Comparison of ENCODE assay signal across 9 cellular contexts in the genomic region with DNA sequence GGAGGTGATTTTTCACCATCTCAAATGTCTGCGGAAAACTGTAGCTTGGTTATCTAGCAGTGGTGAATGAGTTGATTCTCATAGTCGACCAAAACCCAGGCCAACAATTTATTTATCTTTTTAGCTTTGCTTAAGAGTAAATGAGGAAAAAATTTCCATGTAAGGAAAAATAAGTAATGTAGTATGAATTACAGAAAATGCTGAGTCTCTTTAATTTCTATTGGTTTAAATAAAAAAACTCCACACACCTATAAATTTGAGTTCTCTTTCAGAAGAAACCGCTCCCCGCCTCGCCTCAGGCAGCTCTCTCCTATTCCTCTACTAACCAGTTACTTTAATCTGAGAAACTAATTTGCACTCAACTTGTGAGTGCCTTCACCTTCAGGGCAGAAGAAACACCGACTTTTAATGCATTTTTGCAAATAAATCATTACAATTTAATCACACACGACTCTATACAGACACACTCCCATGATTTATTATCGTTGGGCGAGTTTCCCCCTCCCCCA. TPM values are rescaled to one million over a fixed set of nuclear protein-coding genes. Genes with fewer than 3 reads are reported as not detected.
DNase-seq lines count a peak whose midpoint lies in the region; ATAC-seq and TF ChIP-seq lines count a peak whose summit lies in the region.
"Had no signal": no experiment of that assay in that cellular context is flagged by ENCODE, and none has a peak within 500 bp of the region (broad histone marks: within the 10 kb centered on the region; RNA-seq: fewer than 3 reads in every experiment).

No MANE protein-coding gene starts in this region.

- 5 to 8% methylated on average over 9 of the region's 9 CpGs for WGBS in esophagus squamous epithelium, 2 donors

- H3K36me3 ChIP-seq in cardiac muscle cell (no peaks in the 10 kb centered on the region), OCI-LY3 (replicated peaks; ENCODE audit: low read depth, low read length) (no peaks in the 10 kb centered on the region), esophagus squamous epithelium (no peaks in the 10 kb centered on the region)

- no peak overlapping the region for H3K27ac ChIP-seq in cardiac muscle cell
- H3K27ac ChIP-seq in OCI-LY3 (ENCODE audit: low read length): peak overlapping the region; percentile 67
- peak overlapping the region in 2 of 4 donors; percentile 85 to 90 for H3K27ac ChIP-seq in esophagus squamous epithelium

- H3K9me3 ChIP-seq in cardiac muscle cell (ENCODE audit: low read depth) (no peaks in the 10 kb centered on the region), OCI-LY3 (ENCODE audit: insufficient read depth, low read length) (no peaks in the 10 kb centered on the region), esophagus squamous epithelium (no peaks in the 10 kb centered on the region)

- peak overlapping the region; percentile 78 for H3K4me2 ChIP-seq in OCI-LY3 (ENCODE audit: low read length)

- H4K20me1 ChIP-seq in OCI-LY3 (ENCODE audit: insufficient read depth, low read length): no peaks in the 10 kb centered on the region

- H3K27me3 ChIP-seq in cardiac muscle cell (peaks cover 54% of the 10 kb centered on the region), OCI-LY3 (ENCODE audit: low read depth, low read length) (no peaks in the 10 kb centered on the region), esophagus squamous epithelium (peaks cover 27 to 53% (median 38%) of the 10 kb centered on the region in 4 donors)

- DNase-seq in cardiac muscle cell (ENCODE audit: low read depth in 1 of 2, low spot score in 1 of 2) (no peak), Right ventricle myocardium inferior (ENCODE audit: missing footprints) (no peak), esophagus squamous epithelium (lab: John Stamatoyannopoulos, UW) (no peak), retinal pigment epithelial cell (ENCODE audit: low read depth) (no peak), NCI-H774 (lab: John Stamatoyannopoulos, UW) (no peak), KG1 (lab: John Stamatoyannopoulos, UW) (no peak), CD1c-positive myeloid dendritic cell (ENCODE audit: extremely low spot score) (no peak)

- intact Hi-C loops in Right ventricle myocardium inferior (cut with DNase I) (no loop called here), esophagus squamous epithelium (cut with DNase I) (no loop called here)

- TF ChIP-seq CTCF in cardiac muscle cell (IDR thresholded peaks at IDR 0.05; ENCODE audit: low read depth, low read length): no peak
- TF ChIP-seq CTCF in OCI-LY3 (IDR thresholded peaks at IDR 0.05; ENCODE audit: low read depth, low read length): no peak
- TF ChIP-seq CTCF in esophagus squamous epithelium (IDR thresholded peaks at IDR 0.05): no peak
- no peak for TF ChIP-seq CTCF in retinal pigment epithelial cell (conservative IDR thresholded peaks at IDR 0.05; ENCODE audit: low read depth, low read length)

- H3K4me3 ChIP-seq in cardiac muscle cell (peak overlapping the region; percentile 79), OCI-LY3 (ENCODE audit: low read length) (peak overlapping the region; percentile 87), esophagus squamous epithelium (peak overlapping the region; percentile 82 to 98 (median 94)), retinal pigment epithelial cell (ENCODE audit: low read length) (peak overlapping the region; percentile 67)

- peak overlapping the region; percentile 81 for H3K9ac ChIP-seq in OCI-LY3 (ENCODE audit: low read length)

- peak overlapping the region; percentile 98 for H2AFZ ChIP-seq in OCI-LY3 (ENCODE audit: low read depth, low read length)

- H3K4me1 ChIP-seq in cardiac muscle cell (ENCODE audit: low read depth): no peaks in the 10 kb centered on the region
- peaks cover 16% of the 10 kb centered on the region for H3K4me1 ChIP-seq in OCI-LY3 (ENCODE audit: low read length)
- peaks cover 24 to 59% (median 40%) of the 10 kb centered on the region in 3 donors for H3K4me1 ChIP-seq in esophagus squamous epithelium

- TF ChIP-seq POLR2A in esophagus squamous epithelium (IDR thresholded peaks at IDR 0.05): no peak

- H3K79me2 ChIP-seq in OCI-LY3 (ENCODE audit: low read length): peaks cover 43% of the 10 kb centered on the region

- ATAC-seq in Right ventricle myocardium inferior: no peak

RNA-seq across cellular contexts. Expression of a gene that starts 0.5 kb away (rescaled TPM):
- total RNA-seq in cardiac muscle cell (28.9 and 55.9 TPM in 2 replicates), Right ventricle myocardium inferior (22.9 TPM), esophagus squamous epithelium (10 to 100 TPM; 22.5 to 41.4 (median 32.9) TPM)
- polyA plus RNA-seq in cardiac muscle cell: 23.6 and 24.8 TPM in 2 replicates

RNA-seq across cellular contexts. Expression of a gene that starts 3.1 kb away (rescaled TPM):
- total RNA-seq in cardiac muscle cell (0.14 and 1.5 TPM in 2 replicates), Right ventricle myocardium inferior (0.41 TPM), esophagus squamous epithelium (not detected)
- 0.44 TPM in 1 of 2 replicates, not detected in the other for polyA plus RNA-seq in cardiac muscle cell
- total RNA-seq: lung microvascular endothelial cell had no signal
